Comparison of ENCODE assay signal across 9 cellular contexts in genomic region chr15:37134699-37135131, GRCh38. TPM values are rescaled to one million over a fixed set of nuclear protein-coding genes. Genes with fewer than 3 reads are reported as not detected.
DNase-seq lines count a peak whose midpoint lies in the region; ATAC-seq and TF ChIP-seq lines count a peak whose summit lies in the region.
"Had no signal": no experiment of that assay in that cellular context is flagged by ENCODE, and none has a peak within 500 bp of the region (broad histone marks: within the 10 kb centered on the region; RNA-seq: fewer than 3 reads in every experiment).

No MANE protein-coding gene starts in this region.

- no peaks in the 10 kb centered on the region for H3K9me3 ChIP-seq in lower lobe of right lung

- intact Hi-C loops in lower lobe of right lung (cut with DNase I): loop anchor here (10.0 kb wide), 1 partner anchor 250 kb away; no protein-coding TSS in a partner anchor

- H3K36me3 ChIP-seq in lower lobe of right lung: no peaks in the 10 kb centered on the region

- H3K4me3 ChIP-seq in NB4 (ENCODE audit: low read depth, low read length) (no peak overlapping the region), lower lobe of right lung (no peak overlapping the region)

- TF ChIP-seq POLR2A in NB4 (IDR thresholded peaks at IDR 0.05; ENCODE audit: extremely low read depth, insufficient read length): no peak

- DNase-seq in NCI-H2227 (lab: John Stamatoyannopoulos, UW; ENCODE audit: unreplicated experiment) (peak; percentile 11), NCI-H2227 treated with DMSO at 0.1 percent for 48 hours (lab: John Stamatoyannopoulos, UW) (no peak), NB4 (ENCODE audit: low read depth) (peak; percentile 32), cerebellar cortex (ENCODE audit: low spot score) (peak; percentile 40), lower lobe of right lung (no peak)
- no peak for DNase-seq in stimulated activated naive CD4-positive, alpha-beta T cell (lab: John Stamatoyannopoulos, UW)
- DNase-seq in stimulated activated naive CD4-positive, alpha-beta T cell treated with Interleukin-2 at 50 U/mL for 16 hours (lab: John Stamatoyannopoulos, UW): no peak
- DNase-seq: activated naive CD8-positive, alpha-beta T cell treated with anti-CD3 and anti-CD28 coated beads, Interleukin-2, amount 10 ng/mL, durations not matched to agents 7 days and 5 days had no signal

- ATAC-seq in lower lobe of right lung: peak; percentile 75 to 86
- ATAC-seq in HG03045 (IDR thresholded peaks at IDR 0.05; ENCODE audit: unreplicated experiment): no peak

- peaks cover 5% of the 10 kb centered on the region for H3K27me3 ChIP-seq in lower lobe of right lung (ENCODE audit: low read depth)

- H3K4me1 ChIP-seq in lower lobe of right lung: no peaks in the 10 kb centered on the region

- H3K27ac ChIP-seq in lower lobe of right lung: no peak overlapping the region

- TF ChIP-seq CTCF in NB4 (IDR thresholded peaks at IDR 0.05; ENCODE audit: low read depth, low read length) (peak; percentile 45), lower lobe of right lung (IDR thresholded peaks at IDR 0.05) (peak; percentile 75)

RNA-seq across cellular contexts. Expression of gene MEIS2, which starts 34.4 kb away (rescaled TPM):
- total RNA-seq in lower lobe of right lung: 20.7 TPM
- total RNA-seq: activated naive CD8-positive, alpha-beta T cell treated with anti-CD3 and anti-CD28 coated beads, Interleukin-2, amount 10 ng/mL, durations not matched to agents 7 days and 5 days had no signal

Comparison
In these comparisons a context has a peak if more than half of its experiments do, and no peak if none do; other contexts are left out.
1. DNase-seq: peak in NCI-H2227 (single experiment), NB4 (single experiment) and cerebellar cortex (single experiment); none in NCI-H2227 treated with DMSO at 0.1 percent for 48 hours (single experiment), lower lobe of right lung (single experiment), stimulated activated naive CD4-positive, alpha-beta T cell (0 of 6) and stimulated activated naive CD4-positive, alpha-beta T cell treated with Interleukin-2 at 50 U/mL for 16 hours (single experiment).